Comparison of ENCODE assay signal across 1 cellular context in genomic region chr1:43288785-43289466, GRCh38.
TF ChIP-seq lines count a peak whose summit lies in the region.

No MANE protein-coding gene starts in this region.

TF ChIP-seq in HepG2, 621 proteins besides CTCF, POLR2A, EP300 and RAD21:
- no peak for TF ChIP-seq AKNA (CRISPR knock-in tag; IDR thresholded peaks at IDR 0.05; ENCODE audit: borderline replicate concordance)
- peak; percentile 62 for TF ChIP-seq ZNF770 (CRISPR knock-in tag; IDR thresholded peaks at IDR 0.05)
